17 cellular contexts compared by ENCODE assay signal in genomic region chr5:5351288-5352089, GRCh38.
A peak's percentile ranks its signal among the peaks of the same experiment; 100 is the strongest.
DNase-seq lines count a peak whose midpoint lies in the region; ATAC-seq, FAIRE-seq and TF ChIP-seq lines count a peak whose summit lies in the region.
"Had no signal": no experiment of that assay in that cellular context is flagged by ENCODE, and none has a peak within 500 bp of the region (broad histone marks: within the 10 kb centered on the region; RNA-seq: fewer than 3 reads in every experiment).

No MANE protein-coding gene starts in this region.

- H3K36me3 ChIP-seq in breast epithelium (no peaks in the 10 kb centered on the region), SJCRH30 (no peaks in the 10 kb centered on the region), gastroesophageal sphincter (no peaks in the 10 kb centered on the region)
- H3K36me3 ChIP-seq: ovary, thyroid gland had no signal

- peaks cover 10% of the 10 kb centered on the region for H3K4me1 Mint-ChIP-seq in MCF 10A (ENCODE audit: insufficient read depth, unreplicated experiment)
- H3K4me1 Mint-ChIP-seq: activated B cell treated with CpG ODN at 0.5 μM for 24 hours; activated naive CD4-positive, alpha-beta T cell treated with anti-CD3 and anti-CD28 coated beads, Interleukin-2, amount 50 U/mL, for 24 hours had no signal

- no peak overlapping the region for H3K4me3 Mint-ChIP-seq in MCF 10A (ENCODE audit: unreplicated experiment)
- H3K4me3 Mint-ChIP-seq: activated B cell treated with CpG ODN at 0.5 μM for 24 hours; activated naive CD4-positive, alpha-beta T cell treated with anti-CD3 and anti-CD28 coated beads, Interleukin-2, amount 50 U/mL, for 24 hours; memory B cell had no signal

- WGBS in gastroesophageal sphincter (ENCODE audit: low coverage in 1 of 2), 2 donors = 64 to 83% methylated on average over 1 to 5 of the region's 14 CpGs

- H3K27ac ChIP-seq in breast epithelium (no peak overlapping the region), SJCRH30 (no peak overlapping the region), gastroesophageal sphincter (no peak overlapping the region)
- H3K27ac ChIP-seq: 22Rv1, epithelial cell of prostate, ovary, thyroid gland had no signal

- POLR2A ChIA-PET in MCF 10A (lab: Yijun Ruan, JAX) = no interaction called here

- TF ChIP-seq EP300 in gastroesophageal sphincter (IDR thresholded peaks at IDR 0.05) = no peak

- intact Hi-C loops in MCF 10A (cut with micrococcal nuclease) (no loop called here), breast epithelium (cut with DNase I; ENCODE audit: low total_unique reads) (no loop called here)

- CTCF ChIA-PET in MCF 10A (lab: Yijun Ruan, JAX) = no interaction called here

- H3K36me3 Mint-ChIP-seq in MCF 10A (ENCODE audit: insufficient read depth, unreplicated experiment) = no peaks in the 10 kb centered on the region

- TF ChIP-seq CTCF in MCF 10A (IDR thresholded peaks at IDR 0.05; ENCODE audit: unreplicated experiment) = no peak
- no peak for TF ChIP-seq CTCF in breast epithelium (IDR thresholded peaks at IDR 0.05)
- no peak for TF ChIP-seq CTCF in gastroesophageal sphincter (IDR thresholded peaks at IDR 0.05)

- TF ChIP-seq POLR2A in breast epithelium (IDR thresholded peaks at IDR 0.05) = no peak
- TF ChIP-seq POLR2A in gastroesophageal sphincter (IDR thresholded peaks at IDR 0.05) = no peak

- H3K4me3 ChIP-seq in breast epithelium = no peak overlapping the region
- H3K4me3 ChIP-seq in SJCRH30 = no peak overlapping the region
- no peak overlapping the region for H3K4me3 ChIP-seq in gastroesophageal sphincter
- H3K4me3 ChIP-seq: ovary, thyroid gland had no signal

- FAIRE-seq in urothelium cell line (lab: Jason Lieb, UNC) = peak; percentile 48

- DNase-seq in MCF 10A (ENCODE audit: unreplicated experiment) = peak; percentile 82
- DNase-seq in breast epithelium (ENCODE audit: low spot score in 2 of 2) = no peak
- DNase-seq in SJCRH30 = peak; percentile 43 to 55
- DNase-seq in urothelium cell line (ENCODE audit: low spot score) = peak; percentile 84
- no peak for DNase-seq in DMS53 (lab: John Stamatoyannopoulos, UW)
- no peak for DNase-seq in GM19240 (ENCODE audit: insufficient read length, low spot score)
- DNase-seq: activated B cell treated with CpG ODN at 0.5 μM for 24 hours; activated CD8-positive, alpha-beta memory T cell treated with anti-CD3 and anti-CD28 coated beads, Interleukin-2, amount 50 U/mL, for 4 hours; NCI-H446 treated with DMSO at 0.1 percent for 48 hours; ovary; thyroid gland had no signal

- H3K4me1 ChIP-seq in breast epithelium (no peaks in the 10 kb centered on the region), SJCRH30 (no peaks in the 10 kb centered on the region; the same call in 1 of the 2 replicates), gastroesophageal sphincter (no peaks in the 10 kb centered on the region)
- H3K4me1 ChIP-seq: thyroid gland had no signal

- H3K27me3 ChIP-seq in breast epithelium (no peaks in the 10 kb centered on the region), SJCRH30 (no peaks in the 10 kb centered on the region), gastroesophageal sphincter (no peaks in the 10 kb centered on the region)
- H3K27me3 ChIP-seq: ovary, thyroid gland had no signal

- H3K27ac Mint-ChIP-seq in MCF 10A (ENCODE audit: low read depth, unreplicated experiment) = no peak overlapping the region
- H3K27ac Mint-ChIP-seq: activated B cell treated with CpG ODN at 0.5 μM for 24 hours; activated naive CD4-positive, alpha-beta T cell treated with anti-CD3 and anti-CD28 coated beads, Interleukin-2, amount 50 U/mL, for 24 hours; memory B cell had no signal

- no peaks in the 10 kb centered on the region for H3K9me3 Mint-ChIP-seq in MCF 10A (ENCODE audit: unreplicated experiment)
- H3K9me3 Mint-ChIP-seq: activated B cell treated with CpG ODN at 0.5 μM for 24 hours; activated naive CD4-positive, alpha-beta T cell treated with anti-CD3 and anti-CD28 coated beads, Interleukin-2, amount 50 U/mL, for 24 hours had no signal

- ATAC-seq in gastroesophageal sphincter (peak; percentile 57), HG02870 (IDR thresholded peaks at IDR 0.05; ENCODE audit: unreplicated experiment) (no peak)

- no peaks in the 10 kb centered on the region for H3K27me3 Mint-ChIP-seq in MCF 10A (ENCODE audit: insufficient read depth, unreplicated experiment)
- H3K27me3 Mint-ChIP-seq: activated B cell treated with CpG ODN at 0.5 μM for 24 hours; activated naive CD4-positive, alpha-beta T cell treated with anti-CD3 and anti-CD28 coated beads, Interleukin-2, amount 50 U/mL, for 24 hours had no signal

- no peaks in the 10 kb centered on the region for H3K9me3 ChIP-seq in breast epithelium
- H3K9me3 ChIP-seq in SJCRH30 (replicated peaks) = no peaks in the 10 kb centered on the region
- no peaks in the 10 kb centered on the region for H3K9me3 ChIP-seq in gastroesophageal sphincter
- H3K9me3 ChIP-seq: ovary, thyroid gland had no signal

- BruUV-seq in MCF 10A (replicated peaks; lab: Mats Ljungman, UMichigan) = no TSS peak

Comparison
In these comparisons a context has a peak if more than half of its experiments do, and no peak if none do; other contexts are left out.
1. DNase-seq: peak in MCF 10A (single experiment), SJCRH30 (2 of 2) and urothelium cell line (single experiment); none in breast epithelium (0 of 2), DMS53 (single experiment) and GM19240 (single experiment).